20 cellular contexts compared by ENCODE assay signal in the genomic region with DNA sequence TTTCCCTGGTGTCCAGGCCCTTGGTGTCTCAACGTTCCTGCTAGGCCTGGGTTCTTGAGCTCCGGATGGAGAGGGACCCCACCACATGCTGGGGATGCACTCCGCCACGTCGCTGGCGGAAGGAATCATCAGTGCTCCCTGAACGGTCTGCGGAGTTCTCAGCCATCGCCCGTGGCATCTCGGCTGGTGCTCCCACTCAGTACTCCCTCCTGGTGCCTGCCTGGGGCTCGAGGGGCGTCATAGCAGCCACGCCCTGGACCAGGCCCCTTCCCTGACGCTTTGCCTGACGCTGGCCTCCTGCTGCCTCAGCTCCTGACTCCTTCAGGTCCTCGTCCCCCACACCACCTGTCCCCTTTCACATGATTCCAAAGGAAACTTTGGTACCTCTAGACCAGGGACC.
DNase-seq lines count a peak whose midpoint lies in the region; FAIRE-seq and TF ChIP-seq lines count a peak whose summit lies in the region.
"Had no signal": no experiment of that assay in that cellular context is flagged by ENCODE, and none has a peak within 500 bp of the region (broad histone marks: within the 10 kb centered on the region; RNA-seq: fewer than 3 reads in every experiment).

No MANE protein-coding gene starts in this region.

- H3K27me3 Mint-ChIP-seq in H9 (ENCODE audit: low read depth) (no peaks in the 10 kb centered on the region), mesothelial cell of epicardium (ENCODE audit: low read depth) (no peaks in the 10 kb centered on the region)
- H3K27me3 Mint-ChIP-seq: CD4-positive, CD25-positive, alpha-beta regulatory T cell had no signal

- H2AK5ac ChIP-seq in H9 (ENCODE audit: insufficient read length, low read length) (no peak overlapping the region), H1 (ENCODE audit: low read depth, low read length) (peak overlapping the region; percentile 66; the same call in 1 of the 2 replicates)

- no peak overlapping the region for H3K56ac ChIP-seq in H9 (ENCODE audit: insufficient read length, low read depth, low read length)
- no peak overlapping the region for H3K56ac ChIP-seq in H1 (replicated peaks; ENCODE audit: insufficient read length, low read depth, low read length)

- H3K27ac Mint-ChIP-seq in H9 (no peak overlapping the region), mesothelial cell of epicardium (peak overlapping the region; percentile 47)
- H3K27ac Mint-ChIP-seq: HFFc6 had no signal

- H2BK12ac ChIP-seq in H9 (ENCODE audit: insufficient read length, low read depth, low read length) (no peak overlapping the region), H1 (ENCODE audit: low read depth, low read length) (peak overlapping the region; percentile 77; the same call in 1 of the 2 replicates)

- H2BK20ac ChIP-seq in H9 (ENCODE audit: low read depth, low read length, poor library complexity, severe bottlenecking) (no peak overlapping the region), H1 (ENCODE audit: low read length) (no peak overlapping the region)

- H3K14ac ChIP-seq in H9 (ENCODE audit: insufficient read depth, low read length) (peak overlapping the region; percentile 17; the same call in 1 of the 2 replicates), H1 (ENCODE audit: insufficient read length) (no peak overlapping the region)

- TF ChIP-seq EP300 in H1 (IDR thresholded peaks at IDR 0.05; ENCODE audit: borderline replicate concordance in 1 of 2, low read depth in 2 of 2, low read length in 2 of 2) (no peak), sigmoid colon (IDR thresholded peaks at IDR 0.05) (no peak)

- H3K4me1 ChIP-seq in H9 (ENCODE audit: insufficient read depth, low read length) = no peaks in the 10 kb centered on the region
- H3K4me1 ChIP-seq in H1 (replicated peaks in 1 of 4; ENCODE audit: control insufficient read depth in 3 of 4, insufficient read depth in 4 of 4, low read length in 3 of 4) = peaks cover 3 to 29% (median 20%) of the 10 kb centered on the region in 4 experiments
- H3K4me1 ChIP-seq in sigmoid colon = peaks cover 0 to 96% (median 85%) of the 10 kb centered on the region in 4 donors

- H3K9me3 Mint-ChIP-seq in H9 (no peaks in the 10 kb centered on the region), mesothelial cell of epicardium (no peaks in the 10 kb centered on the region)
- H3K9me3 Mint-ChIP-seq: HFFc6 had no signal

- H2BK15ac ChIP-seq in H9 (ENCODE audit: low read depth, low read length) (no peak overlapping the region), H1 (ENCODE audit: low read length) (no peak overlapping the region)

- H3K36me3 Mint-ChIP-seq in H9 (ENCODE audit: insufficient read depth in 1 of 3, low read depth in 3 of 3) (0 out of 7 replicates have a peak, but pooled peaks cover 0 to 4% (median 0%) of the 10 kb centered on the region in 3 experiments), mesothelial cell of epicardium (no peaks in the 10 kb centered on the region)
- H3K36me3 Mint-ChIP-seq: CD4-positive, CD25-positive, alpha-beta regulatory T cell had no signal

- WGBS in H9 (ENCODE audit: extremely low coverage, insufficient read length, low lambda C conversion rate) = no CpG with 5 or more reads among the region's 17 CpGs
- 91% methylated on average over 17 of the region's 17 CpGs; no CpG with 5 or more reads in 1 of the 2 experiments for WGBS in H1 (ENCODE audit: extremely low coverage in 1 of 2, insufficient coverage in 1 of 2, insufficient read length in 1 of 2, insufficient replicate concordance in 2 of 2, low coverage in 1 of 2, low lambda C conversion rate in 2 of 2, missing lambda C conversion rate in 1 of 2), 2 experiments
- whole genome bisulfite sequencing in sigmoid colon, 2 donors = 84 to 94% methylated on average over 17 of the region's 17 CpGs

- H3K18ac ChIP-seq in H9 (ENCODE audit: insufficient read length, low read depth, low read length) = no peak overlapping the region
- peak overlapping the region; percentile 51; the same call in 1 of the 2 replicates for H3K18ac ChIP-seq in H1 (ENCODE audit: extremely low read depth, low read length)

- H3T11ph ChIP-seq in H9 (ENCODE audit: low read length) = no peak overlapping the region

- H3K9ac ChIP-seq in H9 (ENCODE audit: extremely low read depth, insufficient read length, low read length) (no peak overlapping the region), H1 (replicated peaks in 1 of 4; ENCODE audit: extremely low read depth in 1 of 4, low read depth in 3 of 4, low read length in 3 of 4) (no peak overlapping the region)
- H3K9ac ChIP-seq: KMS-11 had no signal

- H3K79me2 ChIP-seq in H9 (ENCODE audit: insufficient read depth, low read length) = no peaks in the 10 kb centered on the region; the same call in 1 of the 2 replicates
- H3K79me2 ChIP-seq in H1 (ENCODE audit: control insufficient read depth in 1 of 2, insufficient read depth in 2 of 2, low read length in 2 of 2) = peaks cover 0 to 7% of the 10 kb centered on the region in 2 experiments; a peak in 1 of 4 replicates

- DNase-seq in H9 (no peak), H1 (ENCODE audit: low read depth in 1 of 2, low spot score in 2 of 2) (no peak), mesothelial cell of epicardium (ENCODE audit: low spot score in 2 of 2, unreplicated experiment in 2 of 2) (no peak), sigmoid colon (no peak), cerebellar cortex (ENCODE audit: low spot score) (no peak), germinal center (ENCODE audit: low spot score) (no peak), NCI-H510A (lab: John Stamatoyannopoulos, UW) (no peak)
- DNase-seq: CD4-positive, CD25-positive, alpha-beta regulatory T cell; DMS79 treated with DMSO at 0.1 percent for 48 hours; HFFc6; NCI-H1092 treated with DMSO at 0.1 percent for 48 hours; NCI-H146; NCI-H2029; NCI-H2227 treated with DMSO at 0.1 percent for 48 hours; NCI-H510A treated with DMSO at 0.1 percent for 48 hours; NCI-H748 treated with DMSO at 0.1 percent for 48 hours; SJCRH30 had no signal

- H3K27me3 ChIP-seq in H9 (ENCODE audit: insufficient read depth, low read length) (no peaks in the 10 kb centered on the region), H1 (replicated peaks in 1 of 4; ENCODE audit: control insufficient read depth in 3 of 4, extremely low read depth in 1 of 4, insufficient read depth in 3 of 4, low read length in 3 of 4) (no peaks in the 10 kb centered on the region), sigmoid colon (no peaks in the 10 kb centered on the region)
- H3K27me3 ChIP-seq: SJCRH30 had no signal

- H4K91ac ChIP-seq in H9 (ENCODE audit: insufficient read length, low read depth, low read length) = no peak overlapping the region
- no peak overlapping the region for H4K91ac ChIP-seq in H1 (replicated peaks; ENCODE audit: insufficient read length, low read length)

- H3K4me1 Mint-ChIP-seq in H9 (peaks cover 27 to 44% of the 10 kb centered on the region in 2 experiments), mesothelial cell of epicardium (peaks cover 47% of the 10 kb centered on the region)
- H3K4me1 Mint-ChIP-seq: CD4-positive, CD25-positive, alpha-beta regulatory T cell had no signal

- intact Hi-C loops in sigmoid colon (cut with DNase I) = no loop called here

- H3K4ac ChIP-seq in H9 (ENCODE audit: low read depth, low read length) (no peak overlapping the region), H1 (replicated peaks; ENCODE audit: insufficient read length, low read depth, low read length) (no peak overlapping the region)

- POLR2A ChIA-PET in H1 (lab: Charles Lee; ENCODE audit: partially characterized antibody) = no interaction called here

- H3K36me3 ChIP-seq in H1 (ENCODE audit: control insufficient read depth in 2 of 4, insufficient read depth in 4 of 4, low read length in 3 of 4) (no peaks in the 10 kb centered on the region), sigmoid colon (no peaks in the 10 kb centered on the region)

- no peak overlapping the region for H3K23ac ChIP-seq in H9 (ENCODE audit: insufficient read length, low read depth, low read length)
- no peak overlapping the region for H3K23ac ChIP-seq in H1 (ENCODE audit: insufficient read length)

- FAIRE-seq in H1 (lab: Jason Lieb, UNC) = no peak
- FAIRE-seq: A549, H54 had no signal

- H2BK5ac ChIP-seq in H9 (ENCODE audit: insufficient read length, low read length) = no peak overlapping the region
- no peak overlapping the region for H2BK5ac ChIP-seq in H1 (ENCODE audit: low read depth, low read length)

- H2BK120ac ChIP-seq in H9 (ENCODE audit: low read depth, low read length, poor library complexity, severe bottlenecking) (no peak overlapping the region), H1 (replicated peaks; ENCODE audit: low read depth, low read length) (no peak overlapping the region)

- H3K23me2 ChIP-seq in H9 (ENCODE audit: insufficient read length, low read depth, low read length, poor library complexity, severe bottlenecking) = peaks cover 3% of the 10 kb centered on the region
- H3K23me2 ChIP-seq in H1 (ENCODE audit: low read depth, low read length) = no peaks in the 10 kb centered on the region

- H3K27ac ChIP-seq in H9 (ENCODE audit: insufficient read length, low read depth, low read length) = no peak overlapping the region
- H3K27ac ChIP-seq in H1 (ENCODE audit: low read depth, low read length) = no peak overlapping the region
- peak overlapping the region in 3 of 4 donors; percentile 84 to 90 (median 85) for H3K27ac ChIP-seq in sigmoid colon
- H3K27ac ChIP-seq: A549, KMS-11, SJCRH30 had no signal

- no peak for TF ChIP-seq POLR2A in H1 (IDR thresholded peaks at IDR 0.05; ENCODE audit: control extremely low read depth in 1 of 2, low read depth in 2 of 2, low read length in 2 of 2)
- no peak for TF ChIP-seq POLR2A in sigmoid colon (IDR thresholded peaks at IDR 0.05)

- TF ChIP-seq CTCF in H9 (conservative IDR thresholded peaks at IDR 0.05) = no peak
- no peak for TF ChIP-seq CTCF in H1 (IDR thresholded peaks at IDR 0.05; ENCODE audit: control extremely low read depth in 1 of 3, insufficient read depth in 1 of 3, low read depth in 1 of 3, low read length in 3 of 3)
- TF ChIP-seq CTCF in mesothelial cell of epicardium (IDR thresholded peaks at IDR 0.05; ENCODE audit: unreplicated experiment) = no peak
- TF ChIP-seq CTCF in sigmoid colon (IDR thresholded peaks at IDR 0.05) = no peak

- CTCF ChIA-PET in H1 (lab: Charles Lee; ENCODE audit: partially characterized antibody) = interaction anchor here (0.7 kb wide), 1 partner anchor 11 kb away, joined by 3 read pairs; no protein-coding TSS in a partner anchor

- no peak overlapping the region for H4K8ac ChIP-seq in H9 (replicated peaks; ENCODE audit: insufficient read length, low read depth, low read length)
- no peak overlapping the region; the same call in 1 of the 2 replicates for H4K8ac ChIP-seq in H1 (ENCODE audit: extremely low read depth, insufficient read depth, low read length)

- H4K5ac ChIP-seq in H9 (ENCODE audit: insufficient read length, low read depth, low read length) (no peak overlapping the region), H1 (ENCODE audit: insufficient read length, low read depth, low read length) (no peak overlapping the region)

- no peak overlapping the region for H2AFZ ChIP-seq in H9 (ENCODE audit: low read length)
- no peak overlapping the region for H2AFZ ChIP-seq in H1 (ENCODE audit: low read length)

- H3K79me1 ChIP-seq in H9 (ENCODE audit: insufficient read depth, low read depth, low read length, poor library complexity, severe bottlenecking) (no peaks in the 10 kb centered on the region), H1 (ENCODE audit: low read depth, low read length) (peaks cover 7% of the 10 kb centered on the region; the same call in 1 of the 2 replicates)

- H3K4me3 ChIP-seq in H1 (ENCODE audit: extremely low read depth in 1 of 4, insufficient read depth in 2 of 4, low read depth in 3 of 4, low read length in 4 of 4) (no peak overlapping the region), sigmoid colon (no peak overlapping the region)
- H3K4me3 ChIP-seq: A549, SJCRH30 had no signal

- TF ChIP-seq RAD21 in H1 (IDR thresholded peaks at IDR 0.05 in 1 of 2, conservative IDR thresholded peaks at IDR 0.05 in 1 of 2; ENCODE audit: low read depth in 2 of 2, low read length in 2 of 2) = no peak

- H4K20me1 ChIP-seq in H9 (ENCODE audit: control insufficient read depth, insufficient read depth, insufficient read length) (no peaks in the 10 kb centered on the region), H1 (replicated peaks in 1 of 2; ENCODE audit: control insufficient read depth in 1 of 2, insufficient read depth in 2 of 2, low read length in 2 of 2) (peaks cover 0 to 9% of the 10 kb centered on the region in 2 experiments)

- H3K4me3 Mint-ChIP-seq in H9 (0 out of 5 replicates have a peak overlapping the region, but pooled peaks of 1 of the 2 experiments have one; percentile 38), mesothelial cell of epicardium (no peak overlapping the region)
- H3K4me3 Mint-ChIP-seq: CD4-positive, CD25-positive, alpha-beta regulatory T cell; HFFc6 had no signal

- H3K4me2 ChIP-seq in H9 (ENCODE audit: insufficient read depth, insufficient read length, low read length) = no peak overlapping the region
- H3K4me2 ChIP-seq in H1 (ENCODE audit: insufficient read depth in 1 of 2, low read depth in 2 of 2, low read length in 2 of 2) = no peak overlapping the region
- H3K4me2 ChIP-seq: A549, KMS-11 had no signal

- no peaks in the 10 kb centered on the region for H3K9me3 ChIP-seq in H9 (ENCODE audit: control insufficient read depth, low read depth, low read length)
- H3K9me3 ChIP-seq in H1 (ENCODE audit: insufficient read depth in 2 of 2, low read depth in 1 of 2, low read length in 1 of 2) = no peaks in the 10 kb centered on the region
- no peaks in the 10 kb centered on the region for H3K9me3 ChIP-seq in sigmoid colon
- H3K9me3 ChIP-seq: A549, SJCRH30 had no signal

Comparison
In these comparisons a context has a peak if more than half of its experiments do, and no peak if none do; other contexts are left out.
1. H3K27ac ChIP-seq: peak in sigmoid colon (3 of 4); none in H9 (single experiment) and H1 (single experiment).